ENCODE assay signal across 6 cellular contexts in genomic region chr14:22819191-22819988, GRCh38. TPM values are rescaled to one million over a fixed set of nuclear protein-coding genes. Genes with fewer than 3 reads are reported as not detected.
DNase-seq lines count a peak whose midpoint lies in the region; ATAC-seq and TF ChIP-seq lines count a peak whose summit lies in the region.

No MANE protein-coding gene starts in this region.

- no peaks in the 10 kb centered on the region for H3K9me3 Mint-ChIP-seq in endodermal cell

- 45% methylated on average over 9 of the region's 9 CpGs; no CpG with 5 or more reads in 1 of the 2 experiments for WGBS in endodermal cell (ENCODE audit: insufficient coverage in 1 of 2, insufficient read length in 1 of 2), 2 experiments

- peak overlapping the region; percentile 48 for H3K4me3 Mint-ChIP-seq in endodermal cell

- TF ChIP-seq CTCF in endodermal cell (conservative IDR thresholded peaks at IDR 0.05) (no peak), gastrocnemius medialis (IDR thresholded peaks at IDR 0.05 in 4 of 5, conservative IDR thresholded peaks at IDR 0.05 in 1 of 5) (no peak)

- no peaks in the 10 kb centered on the region for H3K36me3 Mint-ChIP-seq in endodermal cell (ENCODE audit: low read depth)

- H3K4me1 Mint-ChIP-seq in endodermal cell = peaks cover 59% of the 10 kb centered on the region

- H3K27ac Mint-ChIP-seq in endodermal cell = peak overlapping the region; percentile 77

- no peaks in the 10 kb centered on the region for H3K36me3 ChIP-seq in endodermal cell (ENCODE audit: control insufficient read depth, insufficient read depth, low read length)
- H3K36me3 ChIP-seq in gastrocnemius medialis = no peaks in the 10 kb centered on the region

- H3K27ac ChIP-seq in endodermal cell (ENCODE audit: low read depth, low read length) = no peak overlapping the region
- H3K27ac ChIP-seq in gastrocnemius medialis = peak overlapping the region; percentile 14 to 50 (median 30)

- DNase-seq in Right ventricle myocardium inferior (ENCODE audit: missing footprints) (peak; percentile 73), cardiac septum (ENCODE audit: low spot score) (no peak), endodermal cell (peak; percentile 89), gastrocnemius medialis (no peak), DMS153 (lab: John Stamatoyannopoulos, UW) (no peak)
- DNase-seq in central memory CD4-positive, alpha-beta T cell = no peak

- in situ Hi-C loops in gastrocnemius medialis (cut with MboI; ENCODE audit: low sequenced_read_pairs in 4 of 4) = no loop called here

- peaks cover 1% of the 10 kb centered on the region for H3K27me3 Mint-ChIP-seq in endodermal cell (ENCODE audit: insufficient read depth)

- intact Hi-C loops in Right ventricle myocardium inferior (cut with DNase I) = no loop called here
- intact Hi-C loops in cardiac septum (cut with DNase I) = loop anchor here (5.0 kb wide), 2 partner anchors 52 to 162 kb away; partner anchors contain the start of gene OXA1L
- intact Hi-C loops in gastrocnemius medialis (cut with DNase I; ENCODE audit: low total_unique reads) = no loop called here

- H3K9me3 ChIP-seq in endodermal cell (ENCODE audit: control insufficient read depth, low read length) = no peaks in the 10 kb centered on the region
- H3K9me3 ChIP-seq in gastrocnemius medialis = no peaks in the 10 kb centered on the region

- H3K4me1 ChIP-seq in endodermal cell (ENCODE audit: control insufficient read depth, insufficient read depth, low read length) (peaks cover 18% of the 10 kb centered on the region), gastrocnemius medialis (peaks cover 6 to 11% of the 10 kb centered on the region in 2 donors)

- ATAC-seq in Right ventricle myocardium inferior (no peak), gastrocnemius medialis (no peak)

- H3K4me3 ChIP-seq in endodermal cell (ENCODE audit: low read length) (no peak overlapping the region), gastrocnemius medialis (peak overlapping the region; percentile 22 to 39 (median 36))

- H3K27me3 ChIP-seq in endodermal cell (ENCODE audit: control insufficient read depth, insufficient read depth, low read length, poor library complexity, severe bottlenecking) = no peaks in the 10 kb centered on the region
- peaks cover 0 to 2% (median 0%) of the 10 kb centered on the region in 3 donors for H3K27me3 ChIP-seq in gastrocnemius medialis

- H3K9ac ChIP-seq in endodermal cell (ENCODE audit: extremely low read depth, low read length, poor library complexity, severe bottlenecking) = no peak overlapping the region

- no peak for TF ChIP-seq POLR2A in gastrocnemius medialis (IDR thresholded peaks at IDR 0.05)

RNA-seq across cellular contexts. Expression of gene SLC7A7, which starts 4.2 kb away (rescaled TPM):
- total RNA-seq in Right ventricle myocardium inferior (5.8 TPM), cardiac septum (2.3 TPM), endodermal cell (10 to 100 TPM; 16.7 to 17.0 TPM), gastrocnemius medialis (1 to 10 TPM in 3 of 4 donors, under 1 TPM in 1; 0.68 to 5.3 (median 2.2) TPM)
- 8.4 TPM for polyA plus RNA-seq in endodermal cell (2013, experiment 1 of 2)
- 7.2 TPM for polyA plus RNA-seq in endodermal cell (2013, experiment 2 of 2)

RNA-seq across cellular contexts. Expression of gene MRPL52, which starts 10.3 kb away (rescaled TPM):
- total RNA-seq in Right ventricle myocardium inferior = 110 TPM
- total RNA-seq in cardiac septum = 96.7 TPM
- 100 to 1,000 TPM; 192 to 204 TPM for total RNA-seq in endodermal cell
- polyA plus RNA-seq in endodermal cell (2013, experiment 1 of 2) = 125 TPM
- polyA plus RNA-seq in endodermal cell (2013, experiment 2 of 2) = 133 TPM
- 100 to 1,000 TPM in 1 of 4 donors, 10 to 100 TPM in 3; 48.5 to 153 (median 89.0) TPM for total RNA-seq in gastrocnemius medialis

RNA-seq across cellular contexts. Expression of gene MMP14, which starts 17.0 kb away (rescaled TPM):
- total RNA-seq in Right ventricle myocardium inferior (26.0 TPM), cardiac septum (26.1 TPM), endodermal cell (100 to 1,000 TPM; 181 to 220 TPM), gastrocnemius medialis (10 to 100 TPM; 14.9 to 29.7 (median 20.8) TPM)
- 75.6 TPM for polyA plus RNA-seq in endodermal cell (2013, experiment 1 of 2)
- 86.6 TPM for polyA plus RNA-seq in endodermal cell (2013, experiment 2 of 2)

RNA-seq across cellular contexts. Expression of gene LRP10, which starts 52.1 kb away (rescaled TPM):
- 59.2 TPM for total RNA-seq in Right ventricle myocardium inferior
- total RNA-seq in cardiac septum = 71.0 TPM
- total RNA-seq in endodermal cell = 10 to 100 TPM; 28.9 to 41.5 TPM
- polyA plus RNA-seq in endodermal cell (2013, experiment 1 of 2) = 21.8 TPM
- 22.8 TPM for polyA plus RNA-seq in endodermal cell (2013, experiment 2 of 2)
- total RNA-seq in gastrocnemius medialis = 100 to 1,000 TPM in 1 of 4 donors, 10 to 100 TPM in 3; 31.1 to 109 (median 60.1) TPM

RNA-seq across cellular contexts. Expression of gene OXA1L, which starts 52.9 kb away (rescaled TPM):
- total RNA-seq in Right ventricle myocardium inferior = 170 TPM
- total RNA-seq in cardiac septum = 111 TPM
- 100 to 1,000 TPM; 114 TPM for total RNA-seq in endodermal cell
- 126 TPM for polyA plus RNA-seq in endodermal cell (2013, experiment 1 of 2)
- 96.0 TPM for polyA plus RNA-seq in endodermal cell (2013, experiment 2 of 2)
- total RNA-seq in gastrocnemius medialis = 100 to 1,000 TPM in 3 of 4 donors, 10 to 100 TPM in 1; 83.5 to 135 (median 114) TPM

Comparison
In these comparisons a context has a peak if more than half of its experiments do, and no peak if none do; other contexts are left out.
1. DNase-seq: peak in Right ventricle myocardium inferior (single experiment) and endodermal cell (single experiment); none in cardiac septum (single experiment), gastrocnemius medialis (0 of 2), central memory CD4-positive, alpha-beta T cell (single experiment) and DMS153 (single experiment).